ENCODE assay signal across 16 cellular contexts in genomic region chr2:46862430-46862829, GRCh38.
"Had no signal": no experiment of that assay in that cellular context is flagged by ENCODE, and none has a peak within 500 bp of the region (broad histone marks: within the 10 kb centered on the region; RNA-seq: fewer than 3 reads in every experiment).

No MANE protein-coding gene starts in this region.

- H3K36me3 ChIP-seq: adrenal gland, ovary, right lobe of liver, upper lobe of right lung had no signal

- H3K27me3 ChIP-seq: adrenal gland, hepatocyte, ovary, right lobe of liver, upper lobe of right lung had no signal

- DNase-seq: activated CD4-positive, alpha-beta T cell treated with anti-CD3 and anti-CD28 coated beads, Interleukin-2, amount 50 U/mL, for 4 hours; activated gamma-delta T cell; effector CD4-positive, alpha-beta T cell; left colon; right lobe of liver; stimulated activated CD4-positive, alpha-beta T cell treated with anti-CD3 and anti-CD28 coated beads, Interleukin-12 subunit alpha, Interleukin-12 subunit beta, amount 100 ng/mL, for 4 hours; stimulated activated CD4-positive, alpha-beta T cell treated with anti-CD3 and anti-CD28 coated beads, Interleukin-1b, Interleukin-23, amount 100 ng/mL, for 48 hours; stimulated activated CD8-positive, alpha-beta memory T cell treated with anti-CD3 and anti-CD28 coated beads, Interleukin-4, amount 100 ng/mL, for 48 hours; stimulated activated naive CD4-positive, alpha-beta T cell; T-helper 17 cell; upper lobe of right lung had no signal

- H3K4me3 ChIP-seq: adrenal gland, hepatocyte, lung, ovary, right lobe of liver, upper lobe of right lung had no signal

- H3K4me2 ChIP-seq: hepatocyte had no signal

- H2AFZ ChIP-seq: hepatocyte had no signal

- ATAC-seq: esophagus mucosa, left colon, right lobe of liver, T-helper 17 cell, upper lobe of right lung had no signal

- H3K9me3 ChIP-seq: adrenal gland, ovary, right lobe of liver had no signal

- H3K27ac ChIP-seq: hepatocyte, ovary, right lobe of liver, upper lobe of right lung had no signal
